ENCODE assay signal across 1 cellular context in the genomic region with DNA sequence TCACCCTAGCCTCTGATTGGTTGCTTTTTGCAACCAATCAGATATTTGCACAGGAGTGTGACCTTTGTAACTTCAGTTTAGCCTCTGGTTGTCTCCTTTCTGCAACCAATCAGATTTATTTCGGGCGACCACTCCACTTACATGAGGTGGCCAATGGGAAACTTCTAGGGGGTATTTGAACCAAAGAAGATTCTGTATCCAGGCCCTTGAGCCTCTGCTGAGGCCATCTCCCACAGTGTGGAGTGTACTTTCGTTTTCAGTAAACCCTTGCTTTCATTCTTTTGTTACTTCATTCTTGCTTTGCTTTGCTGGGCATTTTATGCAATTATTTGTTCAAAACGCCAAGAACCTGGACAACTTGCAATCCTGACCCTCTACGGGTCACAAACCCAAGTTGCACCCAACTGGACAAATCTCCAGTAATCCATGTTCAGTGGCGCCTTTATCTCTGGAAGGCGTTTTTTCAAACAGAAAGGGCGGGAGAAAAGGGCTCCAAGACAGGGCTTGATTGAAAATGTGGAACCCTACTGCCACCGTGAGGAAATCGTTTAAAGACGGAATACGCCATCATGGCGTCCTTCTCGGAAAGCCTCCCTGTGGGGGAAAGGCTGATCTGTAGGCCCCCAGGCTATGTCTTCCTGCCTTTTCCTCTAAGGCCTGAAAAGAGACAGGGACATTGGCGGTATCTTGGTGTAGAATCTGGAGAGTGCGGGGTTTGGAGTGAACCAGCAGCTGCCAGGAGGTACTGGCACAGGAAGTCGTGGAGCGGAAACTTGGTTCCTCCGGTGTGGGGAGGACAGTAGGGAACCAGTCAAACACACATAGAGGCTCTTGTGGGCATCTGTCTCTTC.
TF ChIP-seq lines count a peak whose summit lies in the region.

No MANE protein-coding gene starts in this region.

TF ChIP-seq in GM23338, 12 proteins besides CTCF, POLR2A, EP300 and RAD21 (continued from another document):
- TF ChIP-seq ZNF462 (CRISPR knock-in tag; IDR thresholded peaks at IDR 0.05) = no peak
